In genomic region chr15:45126535-45127158, GRCh38 we compare ENCODE assay signal across 10 cellular contexts. TPM values are rescaled to one million over a fixed set of nuclear protein-coding genes. Genes with fewer than 3 reads are reported as not detected.
DNase-seq lines count a peak whose midpoint lies in the region; ATAC-seq and TF ChIP-seq lines count a peak whose summit lies in the region.
"Had no signal": no experiment of that assay in that cellular context is flagged by ENCODE, and none has a peak within 500 bp of the region (broad histone marks: within the 10 kb centered on the region; RNA-seq: fewer than 3 reads in every experiment).

No MANE protein-coding gene starts in this region.

- H3K4me3 ChIP-seq in foreskin fibroblast (ENCODE audit: low read depth in 1 of 2, low read length in 2 of 2) (no peak overlapping the region), upper lobe of left lung (no peak overlapping the region)
- H3K4me3 ChIP-seq: BLaER1 treated with 17β-estradiol and CSF1 and Interleukin-3, amounts not matched to agents 10 nM and 100 nM had no signal

- peaks cover 3 to 18% (median 5%) of the 10 kb centered on the region in 4 donors for H3K4me1 ChIP-seq in upper lobe of left lung

- H3K27me3 ChIP-seq in upper lobe of left lung: peaks cover 0 to 16% (median 4%) of the 10 kb centered on the region in 4 donors
- H3K27me3 ChIP-seq: BLaER1 treated with 17β-estradiol and CSF1 and Interleukin-3, amounts not matched to agents 10 nM and 100 nM had no signal

- TF ChIP-seq CTCF in VCaP (conservative IDR thresholded peaks at IDR 0.05): peak; percentile 86
- peak; percentile 56 for TF ChIP-seq CTCF in foreskin fibroblast (IDR thresholded peaks at IDR 0.05; ENCODE audit: low read depth, low read length)
- peak; percentile 42 to 66 (median 54) for TF ChIP-seq CTCF in upper lobe of left lung (IDR thresholded peaks at IDR 0.05)

- ATAC-seq in upper lobe of left lung (ENCODE audit: low FRiP score in 2 of 2): no peak
- no peak for ATAC-seq in HG03442 (IDR thresholded peaks at IDR 0.05; ENCODE audit: unreplicated experiment)

- no peaks in the 10 kb centered on the region for H3K36me3 ChIP-seq in upper lobe of left lung
- H3K36me3 ChIP-seq: BLaER1 treated with 17β-estradiol and CSF1 and Interleukin-3, amounts not matched to agents 10 nM and 100 nM had no signal

- 54 to 64% methylated on average over 2 of the region's 2 CpGs for WGBS in upper lobe of left lung, 2 donors

- DNase-seq in NCI-H2029 (lab: John Stamatoyannopoulos, UW) (peak; percentile 22), NCI-H2029 treated with DMSO at 0.1 percent for 48 hours (lab: John Stamatoyannopoulos, UW) (no peak), HT1080 (ENCODE audit: low read depth) (peak; percentile 11), foreskin fibroblast (peak in 1 of 2 donors; percentile 63), upper lobe of left lung (no peak), retina (no peak)

- H3K9me3 ChIP-seq in upper lobe of left lung: no peaks in the 10 kb centered on the region
- H3K9me3 ChIP-seq: BLaER1 treated with 17β-estradiol and CSF1 and Interleukin-3, amounts not matched to agents 10 nM and 100 nM had no signal

- TF ChIP-seq EP300 in upper lobe of left lung (IDR thresholded peaks at IDR 0.05): no peak

- no peak for TF ChIP-seq POLR2A in upper lobe of left lung (IDR thresholded peaks at IDR 0.05)

- H3K27ac ChIP-seq in VCaP (no peak overlapping the region), upper lobe of left lung (no peak overlapping the region)
- H3K27ac ChIP-seq: BLaER1 treated with 17β-estradiol and CSF1 and Interleukin-3, amounts not matched to agents 10 nM and 100 nM had no signal

RNA-seq across cellular contexts. Expression of gene DUOXA1, which starts 3.0 kb away (rescaled TPM):
- total RNA-seq in HT1080 (2014; rRNA removed; shearing (Covaris generic)): 0.06 and 0.30 TPM in 2 replicates
- polyA plus RNA-seq in HT1080 (2015; cell fraction: cytosol; rRNA removed): 0.08 TPM in 2 replicates
- polyA plus RNA-seq in HT1080 (2015; cell fraction: nucleus; rRNA removed): 1.3 TPM in 1 of 2 replicates, not detected in the other
- 100 to 1,000 TPM in 5 of 6 donors, 10 to 100 TPM in 1; 84.2 to 530 (median 181) TPM for total RNA-seq in upper lobe of left lung
- total RNA-seq: activated CD8-positive, alpha-beta memory T cell treated with anti-CD3 and anti-CD28 coated beads for 36 hours had no signal

RNA-seq across cellular contexts. Expression of gene DUOX1, which starts 3.1 kb away (rescaled TPM):
- total RNA-seq in HT1080 (2014; rRNA removed; shearing (Covaris generic)): not detected in 2 replicates
- 0.01 TPM in 1 of 2 replicates, not detected in the other for polyA plus RNA-seq in HT1080 (2015; cell fraction: cytosol; rRNA removed)
- 0.10 TPM in 1 of 2 replicates, not detected in the other for polyA plus RNA-seq in HT1080 (2015; cell fraction: nucleus; rRNA removed)
- total RNA-seq in upper lobe of left lung: 1,000 to 10,000 TPM in 1 of 6 donors, 100 to 1,000 TPM in 5; 215 to 1,314 (median 495) TPM

RNA-seq across cellular contexts. Expression of gene DUOXA2, which starts 12.5 kb away (rescaled TPM):
- total RNA-seq in HT1080 (2014; rRNA removed; shearing (Covaris generic)): not detected in 2 replicates
- polyA plus RNA-seq in HT1080 (2015; cell fraction: cytosol; rRNA removed): not detected in 2 replicates
- not detected in 2 replicates for polyA plus RNA-seq in HT1080 (2015; cell fraction: nucleus; rRNA removed)
- total RNA-seq in upper lobe of left lung: under 1 TPM in 1 of 6 donors, not detected in 5; 0.13 TPM
- total RNA-seq: activated CD8-positive, alpha-beta memory T cell treated with anti-CD3 and anti-CD28 coated beads for 36 hours had no signal

RNA-seq across cellular contexts. Expression of gene DUOX2, which starts 12.7 kb away (rescaled TPM):
- under 0.01 and 0.03 TPM in 2 replicates for total RNA-seq in HT1080 (2014; rRNA removed; shearing (Covaris generic))
- 0.02 and 0.08 TPM in 2 replicates for polyA plus RNA-seq in HT1080 (2015; cell fraction: cytosol; rRNA removed)
- 0.04 and 0.10 TPM in 2 replicates for polyA plus RNA-seq in HT1080 (2015; cell fraction: nucleus; rRNA removed)
- total RNA-seq in upper lobe of left lung: 10 to 100 TPM in 1 of 6 donors, 1 to 10 TPM in 5; 2.7 to 27.2 (median 6.7) TPM

Comparison
In these comparisons a context has a peak if more than half of its experiments do, and no peak if none do; other contexts are left out.
1. DNase-seq: peak in NCI-H2029 (single experiment) and HT1080 (single experiment); none in NCI-H2029 treated with DMSO at 0.1 percent for 48 hours (single experiment), upper lobe of left lung (0 of 2) and retina (single experiment).
2. RNA of gene DUOXA1, which starts 3.0 kb away (total RNA-seq): 84.2 to 530 TPM in upper lobe of left lung; 0.06 to 0.30 TPM in HT1080; every median in the first group is over 10 times any median in the second.
3. RNA of gene DUOX1, which starts 3.1 kb away (total RNA-seq): 215 to 1,314 TPM in upper lobe of left lung; not detected in HT1080; every median in the first group is over 100 times any median in the second.
4. Peak in every context shown above with its lines, with median percentiles within 50 percentile points of each other: CTCF ChIP-seq.